Comparison of ENCODE assay signal across 24 cellular contexts in genomic region chr9:33976414-33976813, GRCh38.
A peak's percentile ranks its signal among the peaks of the same experiment; 100 is the strongest.
DNase-seq lines count a peak whose midpoint lies in the region; ATAC-seq and TF ChIP-seq lines count a peak whose summit lies in the region.
"Had no signal": no experiment of that assay in that cellular context is flagged by ENCODE, and none has a peak within 500 bp of the region (broad histone marks: within the 10 kb centered on the region; RNA-seq: fewer than 3 reads in every experiment).

No MANE protein-coding gene starts in this region.

- no peaks in the 10 kb centered on the region for H3K27me3 Mint-ChIP-seq in activated CD8-positive, alpha-beta T cell treated with anti-CD3 and anti-CD28 coated beads, Interleukin-2, amount 10 ng/mL, durations not matched to agents 7 days and 5 days (ENCODE audit: low read depth)
- H3K27me3 Mint-ChIP-seq in activated CD8-positive, alpha-beta T cell treated with anti-CD3 and anti-CD28 coated beads for 36 hours = no peaks in the 10 kb centered on the region
- H3K27me3 Mint-ChIP-seq in endothelial cell (ENCODE audit: unreplicated experiment) (peaks cover 1% of the 10 kb centered on the region), type B pancreatic cell (no peaks in the 10 kb centered on the region), chondrocyte (ENCODE audit: low read depth) (no peaks in the 10 kb centered on the region)
- H3K27me3 Mint-ChIP-seq: CD4-positive, alpha-beta T cell; CD8-positive, alpha-beta memory T cell had no signal

- POLR2A ChIA-PET in activated CD8-positive, alpha-beta T cell treated with anti-CD3 and anti-CD28 coated beads, Interleukin-2, amount 10 ng/mL, durations not matched to agents 7 days and 5 days (lab: Charles Lee) = no interaction called here
- POLR2A ChIA-PET in activated CD8-positive, alpha-beta T cell treated with anti-CD3 and anti-CD28 coated beads for 36 hours (lab: Charles Lee) = no interaction called here

- H3K27me3 ChIP-seq in right atrium auricular region = no peaks in the 10 kb centered on the region
- H3K27me3 ChIP-seq: BE2C; BLaER1 treated with 17β-estradiol and CSF1 and Interleukin-3, amounts not matched to agents 10 nM and 100 nM had no signal

- DNase-seq in activated CD8-positive, alpha-beta T cell treated with anti-CD3 and anti-CD28 coated beads, Interleukin-2, amount 10 ng/mL, durations not matched to agents 7 days and 5 days = no peak
- no peak for DNase-seq in activated CD8-positive, alpha-beta T cell treated with anti-CD3 and anti-CD28 coated beads for 36 hours
- DNase-seq in endothelial cell (ENCODE audit: low spot score) = no peak
- DNase-seq in type B pancreatic cell (ENCODE audit: extremely low spot score, unreplicated experiment) = no peak
- DNase-seq in chondrocyte (ENCODE audit: low spot score) = no peak
- DNase-seq in right atrium auricular region (ENCODE audit: low spot score) = no peak
- DNase-seq in head of caudate nucleus = no peak
- DNase-seq: ACHN; AML-193; BE2C; CD4-positive, alpha-beta T cell; CD8-positive, alpha-beta memory T cell; DMS 273 treated with DMSO at 0.1 percent for 48 hours; DMS79; EL; GDM1; H9 had no signal

- ATAC-seq in activated CD8-positive, alpha-beta T cell treated with anti-CD3 and anti-CD28 coated beads, Interleukin-2, amount 10 ng/mL, durations not matched to agents 7 days and 5 days = no peak
- no peak for ATAC-seq in activated CD8-positive, alpha-beta T cell treated with anti-CD3 and anti-CD28 coated beads for 36 hours
- ATAC-seq: GM12878, GM23338, HCT116 had no signal

- peak overlapping the region; percentile 30 for H3K27ac Mint-ChIP-seq in activated CD8-positive, alpha-beta T cell treated with anti-CD3 and anti-CD28 coated beads, Interleukin-2, amount 10 ng/mL, durations not matched to agents 7 days and 5 days
- no peak overlapping the region for H3K27ac Mint-ChIP-seq in activated CD8-positive, alpha-beta T cell treated with anti-CD3 and anti-CD28 coated beads for 36 hours
- peak overlapping the region; percentile 33 for H3K27ac Mint-ChIP-seq in endothelial cell (ENCODE audit: unreplicated experiment)
- H3K27ac Mint-ChIP-seq in type B pancreatic cell = peak overlapping the region; percentile 19
- no peak overlapping the region for H3K27ac Mint-ChIP-seq in chondrocyte (ENCODE audit: unreplicated experiment)
- H3K27ac Mint-ChIP-seq: CD14-positive monocyte; CD4-positive, alpha-beta T cell; GM23338; H9 had no signal

- no peaks in the 10 kb centered on the region for H3K9me3 Mint-ChIP-seq in activated CD8-positive, alpha-beta T cell treated with anti-CD3 and anti-CD28 coated beads, Interleukin-2, amount 10 ng/mL, durations not matched to agents 7 days and 5 days (ENCODE audit: insufficient read depth)
- H3K9me3 Mint-ChIP-seq in activated CD8-positive, alpha-beta T cell treated with anti-CD3 and anti-CD28 coated beads for 36 hours = no peaks in the 10 kb centered on the region
- H3K9me3 Mint-ChIP-seq in endothelial cell (ENCODE audit: unreplicated experiment) (no peaks in the 10 kb centered on the region), type B pancreatic cell (no peaks in the 10 kb centered on the region), chondrocyte (ENCODE audit: low read depth) (no peaks in the 10 kb centered on the region)
- H3K9me3 Mint-ChIP-seq: CD14-positive monocyte; CD4-positive, alpha-beta T cell; CD8-positive, alpha-beta memory T cell; GM23338; H9 had no signal

- H3K4me3 Mint-ChIP-seq in activated CD8-positive, alpha-beta T cell treated with anti-CD3 and anti-CD28 coated beads, Interleukin-2, amount 10 ng/mL, durations not matched to agents 7 days and 5 days = no peak overlapping the region
- H3K4me3 Mint-ChIP-seq in activated CD8-positive, alpha-beta T cell treated with anti-CD3 and anti-CD28 coated beads for 36 hours = no peak overlapping the region
- H3K4me3 Mint-ChIP-seq in endothelial cell (ENCODE audit: unreplicated experiment) = no peak overlapping the region
- no peak overlapping the region for H3K4me3 Mint-ChIP-seq in type B pancreatic cell
- no peak overlapping the region for H3K4me3 Mint-ChIP-seq in chondrocyte (ENCODE audit: unreplicated experiment)
- H3K4me3 Mint-ChIP-seq: CD14-positive monocyte; CD4-positive, alpha-beta T cell; CD8-positive, alpha-beta memory T cell; GM23338; H9 had no signal

- H3K4me3 ChIP-seq in right atrium auricular region = no peak overlapping the region
- H3K4me3 ChIP-seq: BLaER1 treated with 17β-estradiol and CSF1 and Interleukin-3, amounts not matched to agents 10 nM and 100 nM; GM12878; GM23338 had no signal

- H3K36me3 Mint-ChIP-seq in activated CD8-positive, alpha-beta T cell treated with anti-CD3 and anti-CD28 coated beads, Interleukin-2, amount 10 ng/mL, durations not matched to agents 7 days and 5 days (ENCODE audit: low read depth) = peaks cover 41% of the 10 kb centered on the region
- H3K36me3 Mint-ChIP-seq in activated CD8-positive, alpha-beta T cell treated with anti-CD3 and anti-CD28 coated beads for 36 hours (ENCODE audit: low read depth) = peaks cover 23% of the 10 kb centered on the region
- H3K36me3 Mint-ChIP-seq in endothelial cell (ENCODE audit: low read depth, unreplicated experiment) = peaks cover 25% of the 10 kb centered on the region
- H3K36me3 Mint-ChIP-seq in type B pancreatic cell = peaks cover 14% of the 10 kb centered on the region
- H3K36me3 Mint-ChIP-seq in chondrocyte (ENCODE audit: low read depth) = peaks cover 17% of the 10 kb centered on the region

- TF ChIP-seq CTCF in activated CD8-positive, alpha-beta T cell treated with anti-CD3 and anti-CD28 coated beads for 36 hours (IDR thresholded peaks at IDR 0.05) = no peak
- TF ChIP-seq CTCF in endothelial cell (IDR thresholded peaks at IDR 0.05; ENCODE audit: unreplicated experiment) (no peak), type B pancreatic cell (conservative IDR thresholded peaks at IDR 0.05) (no peak), chondrocyte (IDR thresholded peaks at IDR 0.05) (no peak), right atrium auricular region (IDR thresholded peaks at IDR 0.05) (no peak)

- CTCF ChIA-PET in activated CD8-positive, alpha-beta T cell treated with anti-CD3 and anti-CD28 coated beads, Interleukin-2, amount 10 ng/mL, durations not matched to agents 7 days and 5 days (lab: Charles Lee) = no interaction called here
- CTCF ChIA-PET in activated CD8-positive, alpha-beta T cell treated with anti-CD3 and anti-CD28 coated beads for 36 hours (lab: Charles Lee) = no interaction called here

- TF ChIP-seq EP300 in Ishikawa (IDR thresholded peaks at IDR 0.05; ENCODE audit: borderline replicate concordance) = no peak

- H3K36me3 ChIP-seq in right atrium auricular region = peaks cover 8% of the 10 kb centered on the region

- H3K4me1 Mint-ChIP-seq in activated CD8-positive, alpha-beta T cell treated with anti-CD3 and anti-CD28 coated beads, Interleukin-2, amount 10 ng/mL, durations not matched to agents 7 days and 5 days (ENCODE audit: low read depth) = no peaks in the 10 kb centered on the region
- H3K4me1 Mint-ChIP-seq in activated CD8-positive, alpha-beta T cell treated with anti-CD3 and anti-CD28 coated beads for 36 hours (ENCODE audit: low read depth) = no peaks in the 10 kb centered on the region
- no peaks in the 10 kb centered on the region for H3K4me1 Mint-ChIP-seq in endothelial cell (ENCODE audit: unreplicated experiment)
- no peaks in the 10 kb centered on the region for H3K4me1 Mint-ChIP-seq in type B pancreatic cell (ENCODE audit: unreplicated experiment)
- peaks cover 4% of the 10 kb centered on the region for H3K4me1 Mint-ChIP-seq in chondrocyte (ENCODE audit: low read depth)
- H3K4me1 Mint-ChIP-seq: CD14-positive monocyte, GM23338, H9 had no signal

- H3K27ac ChIP-seq in right atrium auricular region = no peak overlapping the region
- H3K27ac ChIP-seq: 22Rv1; BLaER1 treated with 17β-estradiol and CSF1 and Interleukin-3, amounts not matched to agents 10 nM and 100 nM had no signal

- TF ChIP-seq RAD21 in Ishikawa (IDR thresholded peaks at IDR 0.05; ENCODE audit: low read depth) = no peak

- intact Hi-C loops in activated CD8-positive, alpha-beta T cell treated with anti-CD3 and anti-CD28 coated beads for 36 hours (cut with micrococcal nuclease) = no loop called here
- intact Hi-C loops in head of caudate nucleus (cut with DNase I) = no loop called here

- no peaks in the 10 kb centered on the region for H3K9me3 ChIP-seq in right atrium auricular region
- H3K9me3 ChIP-seq: BE2C; BLaER1 treated with 17β-estradiol and CSF1 and Interleukin-3, amounts not matched to agents 10 nM and 100 nM had no signal

- H3K4me1 ChIP-seq in right atrium auricular region = no peaks in the 10 kb centered on the region
- H3K4me1 ChIP-seq: BE2C; BLaER1 treated with 17β-estradiol and CSF1 and Interleukin-3, amounts not matched to agents 10 nM and 100 nM had no signal

TF ChIP-seq in Ishikawa, 13 proteins besides CTCF, POLR2A, EP300 and RAD21:
- peak; percentile 48 for TF ChIP-seq CEBPB (IDR thresholded peaks at IDR 0.05)
- no peak for TF ChIP-seq TEAD4 (IDR thresholded peaks at IDR 0.05)

Comparison
In these comparisons a context has a peak if more than half of its experiments do, and no peak if none do; other contexts are left out.
1. H3K27ac Mint-ChIP-seq: peak in activated CD8-positive, alpha-beta T cell treated with anti-CD3 and anti-CD28 coated beads, Interleukin-2, amount 10 ng/mL, durations not matched to agents 7 days and 5 days (single experiment), endothelial cell (single experiment) and type B pancreatic cell (single experiment); none in activated CD8-positive, alpha-beta T cell treated with anti-CD3 and anti-CD28 coated beads for 36 hours (single experiment) and chondrocyte (single experiment).